Comparison of ENCODE assay signal across 35 cellular contexts in genomic region chr10:123636598-123637325, GRCh38. TPM values are rescaled to one million over a fixed set of nuclear protein-coding genes. Genes with fewer than 3 reads are reported as not detected.
DNase-seq lines count a peak whose midpoint lies in the region; FAIRE-seq and TF ChIP-seq lines count a peak whose summit lies in the region.
"Had no signal": no experiment of that assay in that cellular context is flagged by ENCODE, and none has a peak within 500 bp of the region (broad histone marks: within the 10 kb centered on the region; RNA-seq: fewer than 3 reads in every experiment).

No MANE protein-coding gene starts in this region.

- H3K36me3 Mint-ChIP-seq in endothelial cell (ENCODE audit: low read depth, unreplicated experiment) = no peaks in the 10 kb centered on the region
- H3K36me3 Mint-ChIP-seq: CD4-positive, alpha-beta memory T cell; natural killer cell treated with Interleukin-12 subunit alpha and Interleukin-12 subunit beta and Interleukin-15 and Interleukin-18, amount 100 ng/mL, for 72 hours; stimulated activated memory B cell treated with anti-CD40 and anti-IgM and Interleukin-4, amounts not matched to agents 10 μg/mL and 1 μg/mL and 100 μg/mL, for 72 hours; type B pancreatic cell had no signal

- H3K36me3 ChIP-seq in bronchial epithelial cell (ENCODE audit: control insufficient read depth, insufficient read depth, low read length) = no peaks in the 10 kb centered on the region
- H3K36me3 ChIP-seq in mesodermal cell (ENCODE audit: control insufficient read depth, insufficient read depth, low read length) = no peaks in the 10 kb centered on the region
- H3K36me3 ChIP-seq: ascending aorta, esophagus squamous epithelium, gastrocnemius medialis had no signal

- 67 to 78% methylated on average over 3 to 7 of the region's 8 CpGs for WGBS in mesodermal cell (ENCODE audit: insufficient coverage in 2 of 2), 2 experiments

- no peaks in the 10 kb centered on the region for H3K9me3 Mint-ChIP-seq in endothelial cell (ENCODE audit: unreplicated experiment)
- H3K9me3 Mint-ChIP-seq: effector memory CD8-positive, alpha-beta T cell; natural killer cell treated with Interleukin-12 subunit alpha and Interleukin-12 subunit beta and Interleukin-15 and Interleukin-18, amount 100 ng/mL, for 72 hours; stimulated activated memory B cell treated with anti-CD40 and anti-IgM and Interleukin-4, amounts not matched to agents 10 μg/mL and 1 μg/mL and 100 μg/mL, for 72 hours; type B pancreatic cell had no signal

- no peaks in the 10 kb centered on the region for H3K27me3 Mint-ChIP-seq in endothelial cell (ENCODE audit: unreplicated experiment)

- no peaks in the 10 kb centered on the region for H3K27me3 ChIP-seq in bronchial epithelial cell (ENCODE audit: control insufficient read depth, insufficient read depth, low read length)
- H3K27me3 ChIP-seq: ascending aorta, gastrocnemius medialis had no signal

- peak overlapping the region; percentile 47 for H3K27ac ChIP-seq in mesodermal cell (ENCODE audit: low read depth, low read length, severe bottlenecking)
- H3K27ac ChIP-seq: ascending aorta, esophagus squamous epithelium, gastrocnemius medialis had no signal

- FAIRE-seq in bronchial epithelial cell (lab: Jason Lieb, UNC) = no peak
- FAIRE-seq: A204.1, GM18507, GM19239 had no signal

- H3K4me3 ChIP-seq in bronchial epithelial cell (ENCODE audit: low read depth, low read length) (no peak overlapping the region), mesodermal cell (ENCODE audit: extremely low read depth, insufficient read depth, low read length, poor library complexity, severe bottlenecking) (no peak overlapping the region)
- H3K4me3 ChIP-seq: ascending aorta, esophagus squamous epithelium, gastrocnemius medialis had no signal

- H3K9me3 ChIP-seq in mesodermal cell (ENCODE audit: control insufficient read depth, low read length) = no peaks in the 10 kb centered on the region
- H3K9me3 ChIP-seq: ascending aorta, esophagus squamous epithelium, gastrocnemius medialis had no signal

- H3K4me1 ChIP-seq in mesodermal cell (ENCODE audit: control insufficient read depth, insufficient read depth, low read length, poor library complexity, severe bottlenecking) = peaks cover 30% of the 10 kb centered on the region
- H3K4me1 ChIP-seq: ascending aorta, esophagus squamous epithelium, gastrocnemius medialis had no signal

- TF ChIP-seq CTCF in bronchial epithelial cell (IDR thresholded peaks at IDR 0.05; ENCODE audit: insufficient read depth, low read length, severe bottlenecking) (no peak), endothelial cell (IDR thresholded peaks at IDR 0.05; ENCODE audit: unreplicated experiment) (no peak)

- no peak overlapping the region for H3K4me3 Mint-ChIP-seq in endothelial cell (ENCODE audit: unreplicated experiment)
- H3K4me3 Mint-ChIP-seq: activated T-cell treated with anti-CD3 and anti-CD28 coated beads, Interleukin-2, amount 50 U/mL, for 72 hours; CD4-positive, alpha-beta memory T cell; effector memory CD8-positive, alpha-beta T cell; natural killer cell treated with Interleukin-12 subunit alpha and Interleukin-12 subunit beta and Interleukin-15 and Interleukin-18, amount 100 ng/mL, for 72 hours; stimulated activated memory B cell treated with anti-CD40 and anti-IgM and Interleukin-4, amounts not matched to agents 10 μg/mL and 1 μg/mL and 100 μg/mL, for 72 hours; type B pancreatic cell had no signal

- H3K27ac Mint-ChIP-seq in endothelial cell (ENCODE audit: unreplicated experiment) = no peak overlapping the region
- H3K27ac Mint-ChIP-seq: activated T-cell treated with anti-CD3 and anti-CD28 coated beads, Interleukin-2, amount 50 U/mL, for 72 hours; CD4-positive, alpha-beta memory T cell; effector memory CD8-positive, alpha-beta T cell; natural killer cell treated with Interleukin-12 subunit alpha and Interleukin-12 subunit beta and Interleukin-15 and Interleukin-18, amount 100 ng/mL, for 72 hours; stimulated activated memory B cell treated with anti-CD40 and anti-IgM and Interleukin-4, amounts not matched to agents 10 μg/mL and 1 μg/mL and 100 μg/mL, for 72 hours; type B pancreatic cell had no signal

- H3K4me1 Mint-ChIP-seq in endothelial cell (ENCODE audit: unreplicated experiment) = no peaks in the 10 kb centered on the region
- H3K4me1 Mint-ChIP-seq: CD4-positive, alpha-beta memory T cell; stimulated activated memory B cell treated with anti-CD40 and anti-IgM and Interleukin-4, amounts not matched to agents 10 μg/mL and 1 μg/mL and 100 μg/mL, for 72 hours had no signal

- DNase-seq in AG08395 (ENCODE audit: low spot score) (peak; percentile 27), M059J (ENCODE audit: low read depth) (peak; percentile 42), bronchial epithelial cell (ENCODE audit: low read depth) (peak; percentile 26), T-helper 2 cell (no peak), DMS53 treated with DMSO at 0.1 percent for 48 hours (lab: John Stamatoyannopoulos, UW; ENCODE audit: unreplicated experiment) (no peak), endothelial cell (ENCODE audit: low spot score) (no peak)
- no peak for DNase-seq in activated CD8-positive, alpha-beta memory T cell treated with anti-CD3 and anti-CD28 coated beads, Interleukin-2, amount 50 U/mL, for 48 hours
- DNase-seq: activated CD4-positive, alpha-beta T cell treated with anti-CD3 and anti-CD28 coated beads, Interleukin-2, amount 50 U/mL, for 4 hours; activated T-cell treated with anti-CD3 and anti-CD28 coated beads, Interleukin-2, amount 50 U/mL, for 72 hours; AML-193; CD4-positive, alpha-beta memory T cell; effector memory CD8-positive, alpha-beta T cell; esophagus squamous epithelium; gastrocnemius medialis; KBM-7; left colon; MM.1S; NCI-H2081; NCI-H446; occipital lobe; RPMI8226; substantia nigra; T-helper 1 cell had no signal

RNA-seq across cellular contexts. Expression of gene GPR26, which starts 29.4 kb away (rescaled TPM):
- not detected in 2 replicates for total RNA-seq in M059J (2014; rRNA removed; shearing (Covaris generic))
- not detected in 2 replicates for total RNA-seq in bronchial epithelial cell
- not detected for polyA plus RNA-seq in mesodermal cell (2013, experiment 1 of 2)
- not detected for polyA plus RNA-seq in mesodermal cell (2013, experiment 2 of 2)
- total RNA-seq in endothelial cell (ENCODE audit: unreplicated experiment) = 0.05 TPM
- total RNA-seq: activated T-cell treated with anti-CD3 and anti-CD28 coated beads, Interleukin-2, amount 50 U/mL, for 72 hours; ascending aorta; CD4-positive, alpha-beta memory T cell; esophagus squamous epithelium; gastrocnemius medialis; H4; left colon; lung microvascular endothelial cell; mucosa of gallbladder; natural killer cell treated with Interleukin-12 subunit alpha and Interleukin-12 subunit beta and Interleukin-15 and Interleukin-18, amount 100 ng/mL, for 72 hours; pulmonary artery endothelial cell had no signal
- polyA plus RNA-seq: CD4-positive, alpha-beta memory T cell had no signal

Comparison
In these comparisons a context has a peak if more than half of its experiments do, and no peak if none do; other contexts are left out.
1. DNase-seq: peak in AG08395 (single experiment), M059J (single experiment) and bronchial epithelial cell (single experiment); none in activated CD8-positive, alpha-beta memory T cell treated with anti-CD3 and anti-CD28 coated beads, Interleukin-2, amount 50 U/mL, for 48 hours (single experiment), T-helper 2 cell (0 of 5), DMS53 treated with DMSO at 0.1 percent for 48 hours (single experiment) and endothelial cell (single experiment).